In the genomic region with DNA sequence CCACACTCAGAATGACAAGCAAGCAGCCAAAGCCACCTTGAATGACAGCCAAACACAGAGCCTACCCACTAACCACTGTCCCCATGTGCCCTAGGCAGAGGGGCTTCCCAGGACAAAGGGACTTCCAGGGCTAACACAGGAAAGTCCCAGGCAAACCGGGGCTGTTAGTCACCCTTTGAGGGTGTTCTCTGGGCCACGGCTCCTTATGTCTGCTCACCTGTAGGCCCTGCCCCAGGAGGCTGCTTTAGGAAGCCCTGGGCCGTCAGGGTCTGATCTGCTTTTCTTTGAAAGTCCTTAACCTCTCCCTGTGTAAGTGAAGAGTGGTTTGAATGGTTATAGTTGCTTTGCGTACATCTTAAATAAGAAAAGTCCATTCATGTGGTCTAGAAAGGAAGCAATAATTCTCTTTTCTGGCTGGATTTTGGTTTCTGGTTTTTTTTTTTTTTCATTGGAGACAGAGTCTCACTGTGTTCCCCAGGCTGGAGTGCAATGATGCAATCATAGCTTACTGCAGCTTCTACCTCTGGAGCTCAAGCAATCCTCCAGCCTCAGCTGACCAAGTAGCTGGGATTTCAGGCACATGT, we compare ENCODE assay signal across 1 cellular context.
TF ChIP-seq lines count a peak whose summit lies in the region.

No MANE protein-coding gene starts in this region.

TF ChIP-seq in GM23338, 12 proteins besides CTCF, POLR2A, EP300 and RAD21 (continued from another document):
- TF ChIP-seq, protein P1, sequence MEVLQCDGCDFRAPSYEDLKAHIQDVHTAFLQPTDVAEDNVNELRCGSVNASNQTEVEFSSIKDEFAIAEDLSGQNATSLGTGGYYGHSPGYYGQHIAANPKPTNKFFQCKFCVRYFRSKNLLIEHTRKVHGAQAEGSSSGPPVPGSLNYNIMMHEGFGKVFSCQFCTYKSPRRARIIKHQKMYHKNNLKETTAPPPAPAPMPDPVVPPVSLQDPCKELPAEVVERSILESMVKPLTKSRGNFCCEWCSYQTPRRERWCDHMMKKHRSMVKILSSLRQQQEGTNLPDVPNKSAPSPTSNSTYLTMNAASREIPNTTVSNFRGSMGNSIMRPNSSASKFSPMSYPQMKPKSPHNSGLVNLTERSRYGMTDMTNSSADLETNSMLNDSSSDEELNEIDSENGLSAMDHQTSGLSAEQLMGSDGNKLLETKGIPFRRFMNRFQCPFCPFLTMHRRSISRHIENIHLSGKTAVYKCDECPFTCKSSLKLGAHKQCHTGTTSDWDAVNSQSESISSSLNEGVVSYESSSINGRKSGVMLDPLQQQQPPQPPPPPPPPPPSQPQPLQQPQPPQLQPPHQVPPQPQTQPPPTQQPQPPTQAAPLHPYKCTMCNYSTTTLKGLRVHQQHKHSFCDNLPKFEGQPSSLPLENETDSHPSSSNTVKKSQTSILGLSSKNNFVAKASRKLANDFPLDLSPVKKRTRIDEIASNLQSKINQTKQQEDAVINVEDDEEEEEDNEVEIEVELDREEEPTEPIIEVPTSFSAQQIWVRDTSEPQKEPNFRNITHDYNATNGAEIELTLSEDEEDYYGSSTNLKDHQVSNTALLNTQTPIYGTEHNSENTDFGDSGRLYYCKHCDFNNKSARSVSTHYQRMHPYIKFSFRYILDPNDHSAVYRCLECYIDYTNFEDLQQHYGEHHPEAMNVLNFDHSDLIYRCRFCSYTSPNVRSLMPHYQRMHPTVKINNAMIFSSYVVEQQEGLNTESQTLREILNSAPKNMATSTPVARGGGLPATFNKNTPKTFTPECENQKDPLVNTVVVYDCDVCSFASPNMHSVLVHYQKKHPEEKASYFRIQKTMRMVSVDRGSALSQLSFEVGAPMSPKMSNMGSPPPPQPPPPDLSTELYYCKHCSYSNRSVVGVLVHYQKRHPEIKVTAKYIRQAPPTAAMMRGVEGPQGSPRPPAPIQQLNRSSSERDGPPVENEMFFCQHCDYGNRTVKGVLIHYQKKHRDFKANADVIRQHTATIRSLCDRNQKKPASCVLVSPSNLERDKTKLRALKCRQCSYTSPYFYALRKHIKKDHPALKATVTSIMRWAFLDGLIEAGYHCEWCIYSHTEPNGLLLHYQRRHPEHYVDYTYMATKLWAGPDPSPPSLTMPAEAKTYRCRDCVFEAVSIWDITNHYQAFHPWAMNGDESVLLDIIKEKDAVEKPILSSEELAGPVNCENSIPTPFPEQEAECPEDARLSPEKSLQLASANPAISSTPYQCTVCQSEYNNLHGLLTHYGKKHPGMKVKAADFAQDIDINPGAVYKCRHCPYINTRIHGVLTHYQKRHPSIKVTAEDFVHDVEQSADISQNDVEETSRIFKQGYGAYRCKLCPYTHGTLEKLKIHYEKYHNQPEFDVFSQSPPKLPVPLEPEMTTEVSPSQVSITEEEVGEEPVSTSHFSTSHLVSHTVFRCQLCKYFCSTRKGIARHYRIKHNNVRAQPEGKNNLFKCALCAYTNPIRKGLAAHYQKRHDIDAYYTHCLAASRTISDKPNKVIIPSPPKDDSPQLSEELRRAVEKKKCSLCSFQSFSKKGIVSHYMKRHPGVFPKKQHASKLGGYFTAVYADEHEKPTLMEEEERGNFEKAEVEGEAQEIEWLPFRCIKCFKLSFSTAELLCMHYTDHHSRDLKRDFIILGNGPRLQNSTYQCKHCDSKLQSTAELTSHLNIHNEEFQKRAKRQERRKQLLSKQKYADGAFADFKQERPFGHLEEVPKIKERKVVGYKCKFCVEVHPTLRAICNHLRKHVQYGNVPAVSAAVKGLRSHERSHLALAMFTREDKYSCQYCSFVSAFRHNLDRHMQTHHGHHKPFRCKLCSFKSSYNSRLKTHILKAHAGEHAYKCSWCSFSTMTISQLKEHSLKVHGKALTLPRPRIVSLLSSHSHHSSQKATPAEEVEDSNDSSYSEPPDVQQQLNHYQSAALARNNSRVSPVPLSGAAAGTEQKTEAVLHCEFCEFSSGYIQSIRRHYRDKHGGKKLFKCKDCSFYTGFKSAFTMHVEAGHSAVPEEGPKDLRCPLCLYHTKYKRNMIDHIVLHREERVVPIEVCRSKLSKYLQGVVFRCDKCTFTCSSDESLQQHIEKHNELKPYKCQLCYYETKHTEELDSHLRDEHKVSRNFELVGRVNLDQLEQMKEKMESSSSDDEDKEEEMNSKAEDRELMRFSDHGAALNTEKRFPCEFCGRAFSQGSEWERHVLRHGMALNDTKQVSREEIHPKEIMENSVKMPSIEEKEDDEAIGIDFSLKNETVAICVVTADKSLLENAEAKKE (CRISPR knock-in tag; IDR thresholded peaks at IDR 0.05): no peak
- no peak for TF ChIP-seq EZH2 (IDR thresholded peaks at IDR 0.05; ENCODE audit: low read depth, unreplicated experiment)
- no peak for TF ChIP-seq CREB1 (CRISPR knock-in tag; IDR thresholded peaks at IDR 0.05; ENCODE audit: low read depth)
- no peak for TF ChIP-seq ETS1 (IDR thresholded peaks at IDR 0.05)
- no peak for TF ChIP-seq POLR2AphosphoS5 (IDR thresholded peaks at IDR 0.05; ENCODE audit: low read depth)
- TF ChIP-seq ZNF331 (CRISPR knock-in tag; IDR thresholded peaks at IDR 0.05; ENCODE audit: low read depth): no peak
